ENCODE assay signal across 9 cellular contexts in the genomic region with DNA sequence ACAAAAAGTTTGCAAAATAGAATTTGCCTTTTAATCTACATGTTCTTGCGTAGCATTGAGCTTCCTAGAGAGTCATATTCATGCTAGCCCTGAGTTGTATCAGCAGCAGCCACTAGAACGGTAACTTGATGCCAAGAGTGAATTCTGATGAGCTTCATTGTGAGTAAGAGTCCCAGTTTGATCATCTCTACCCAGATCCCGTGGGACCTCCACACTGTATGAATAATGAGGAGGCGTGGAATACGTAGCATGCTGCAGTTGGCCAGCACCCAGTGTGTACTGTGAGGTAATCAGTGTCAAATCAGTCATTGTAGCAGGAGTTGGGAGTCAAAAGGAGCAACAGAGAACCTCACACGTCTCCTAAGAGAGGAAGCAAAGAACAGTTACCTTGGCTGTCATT.
A peak's percentile ranks its signal among the peaks of the same experiment; 100 is the strongest.
DNase-seq lines count a peak whose midpoint lies in the region; ATAC-seq lines count a peak whose summit lies in the region.
"Had no signal": no experiment of that assay in that cellular context is flagged by ENCODE, and none has a peak within 500 bp of the region (broad histone marks: within the 10 kb centered on the region; RNA-seq: fewer than 3 reads in every experiment).

No MANE protein-coding gene starts in this region.

- intact Hi-C loops in left colon (cut with DNase I, micrococcal nuclease), result no loop called here

- peak; percentile 70 for DNase-seq in COLO829 (ENCODE audit: low spot score)
- peak; percentile 22 for DNase-seq in NCI-H1105 treated with DMSO at 0.1 percent for 48 hours (lab: John Stamatoyannopoulos, UW)
- peak; percentile 84 for DNase-seq in astrocyte of the hippocampus (ENCODE audit: low read depth, low spot score)
- no peak for DNase-seq in left colon
- no peak for DNase-seq in foreskin melanocyte
- no peak for DNase-seq in UCSD-AML1 (lab: John Stamatoyannopoulos, UW; ENCODE audit: unreplicated experiment)
- DNase-seq: activated naive CD4-positive, alpha-beta T cell treated with anti-CD3 and anti-CD28 coated beads, Interleukin-2, amount 50 U/mL, for 16 hours had no signal

- ATAC-seq in left colon, result peak; percentile 3
- no peak for ATAC-seq in GM21619 (IDR thresholded peaks at IDR 0.05; ENCODE audit: unreplicated experiment)
- no peak for ATAC-seq in GM19463 (IDR thresholded peaks at IDR 0.05; ENCODE audit: unreplicated experiment)

Comparison
In these comparisons a context has a peak if more than half of its experiments do, and no peak if none do; other contexts are left out.
1. DNase-seq: peak in COLO829 (single experiment), NCI-H1105 treated with DMSO at 0.1 percent for 48 hours (single experiment) and astrocyte of the hippocampus (single experiment); none in left colon (0 of 2), foreskin melanocyte (single experiment) and UCSD-AML1 (single experiment).